1 cellular context compared by ENCODE assay signal in genomic region chr20:58251979-58252591, GRCh38.
TF ChIP-seq lines count a peak whose summit lies in the region.

No MANE protein-coding gene starts in this region.

TF ChIP-seq in A549, 52 proteins besides CTCF, POLR2A, EP300 and RAD21 (continued from another document):
- TF ChIP-seq EHF (CRISPR knock-in tag; IDR thresholded peaks at IDR 0.05) (no peak), HDAC2 (IDR thresholded peaks at IDR 0.05) (no peak), USF2 (IDR thresholded peaks at IDR 0.05) (no peak), PHF8 (IDR thresholded peaks at IDR 0.05; ENCODE audit: borderline replicate concordance, low read depth) (no peak), ZNF302 (CRISPR knock-in tag; IDR thresholded peaks at IDR 0.05) (no peak), NPAS2 (CRISPR knock-in tag; IDR thresholded peaks at IDR 0.05; ENCODE audit: borderline replicate concordance) (no peak), FOXS1 (CRISPR knock-in tag; IDR thresholded peaks at IDR 0.05) (no peak)
- TF ChIP-seq, protein P1, sequence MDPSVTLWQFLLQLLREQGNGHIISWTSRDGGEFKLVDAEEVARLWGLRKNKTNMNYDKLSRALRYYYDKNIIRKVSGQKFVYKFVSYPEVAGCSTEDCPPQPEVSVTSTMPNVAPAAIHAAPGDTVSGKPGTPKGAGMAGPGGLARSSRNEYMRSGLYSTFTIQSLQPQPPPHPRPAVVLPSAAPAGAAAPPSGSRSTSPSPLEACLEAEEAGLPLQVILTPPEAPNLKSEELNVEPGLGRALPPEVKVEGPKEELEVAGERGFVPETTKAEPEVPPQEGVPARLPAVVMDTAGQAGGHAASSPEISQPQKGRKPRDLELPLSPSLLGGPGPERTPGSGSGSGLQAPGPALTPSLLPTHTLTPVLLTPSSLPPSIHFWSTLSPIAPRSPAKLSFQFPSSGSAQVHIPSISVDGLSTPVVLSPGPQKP (IDR thresholded peaks at IDR 0.05; ENCODE audit: low read depth, low read length), result no peak
- TF ChIP-seq, protein P2, sequence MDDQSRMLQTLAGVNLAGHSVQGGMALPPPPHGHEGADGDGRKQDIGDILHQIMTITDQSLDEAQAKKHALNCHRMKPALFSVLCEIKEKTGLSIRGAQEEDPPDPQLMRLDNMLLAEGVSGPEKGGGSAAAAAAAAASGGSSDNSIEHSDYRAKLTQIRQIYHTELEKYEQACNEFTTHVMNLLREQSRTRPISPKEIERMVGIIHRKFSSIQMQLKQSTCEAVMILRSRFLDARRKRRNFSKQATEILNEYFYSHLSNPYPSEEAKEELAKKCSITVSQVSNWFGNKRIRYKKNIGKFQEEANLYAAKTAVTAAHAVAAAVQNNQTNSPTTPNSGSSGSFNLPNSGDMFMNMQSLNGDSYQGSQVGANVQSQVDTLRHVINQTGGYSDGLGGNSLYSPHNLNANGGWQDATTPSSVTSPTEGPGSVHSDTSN (IDR thresholded peaks at IDR 0.05), result peak; percentile 54; the same call in 1 of the 2 replicates
